ENCODE assay signal across 1 cellular context in the genomic region with DNA sequence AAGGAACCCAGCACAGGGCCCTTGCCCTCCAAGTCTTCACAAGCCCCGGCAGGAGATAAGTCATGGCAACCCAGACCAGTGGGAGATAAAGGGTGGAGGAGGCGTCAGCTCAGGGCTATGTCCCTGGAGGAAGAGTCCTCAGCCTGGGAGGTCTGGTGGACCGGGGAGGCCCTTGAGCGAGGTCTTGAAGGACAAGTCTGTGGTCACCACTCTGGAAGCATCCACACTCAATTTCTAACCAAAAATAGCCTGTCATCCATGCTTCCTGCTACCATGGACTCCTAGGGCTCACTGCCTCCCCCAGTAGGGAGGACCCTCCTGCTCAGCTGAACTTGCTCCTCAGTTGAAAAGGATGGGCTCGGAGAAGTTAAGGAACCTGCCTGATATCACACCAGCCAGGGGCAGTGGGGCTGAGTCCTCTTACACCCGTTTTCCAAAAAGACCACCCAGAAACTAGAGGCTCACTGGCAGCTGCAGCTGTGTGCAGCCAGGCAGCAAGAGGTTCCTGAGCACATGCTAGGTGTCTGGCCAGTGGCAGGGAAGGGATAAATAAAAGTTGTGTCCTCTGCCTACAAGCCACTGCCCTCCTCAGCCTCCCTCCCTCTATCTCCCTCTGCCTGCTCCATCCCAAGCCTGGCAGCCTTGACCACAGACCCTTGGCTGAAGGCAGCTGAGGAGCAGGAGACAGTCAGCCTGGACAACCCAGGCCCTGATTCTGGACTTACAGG.
TF ChIP-seq lines count a peak whose summit lies in the region.

No MANE protein-coding gene starts in this region.

TF ChIP-seq in H1, 55 proteins besides CTCF, POLR2A, EP300 and RAD21:
- no peak for TF ChIP-seq SIN3A (conservative IDR thresholded peaks at IDR 0.05 in 1 of 2, IDR thresholded peaks at IDR 0.05 in 1 of 2; ENCODE audit: low read depth in 1 of 2, low read length in 2 of 2)
- TF ChIP-seq NANOG (IDR thresholded peaks at IDR 0.05; ENCODE audit: insufficient read depth, low read depth, low read length, poor library complexity, severe bottlenecking): no peak
- TF ChIP-seq, protein P1, sequence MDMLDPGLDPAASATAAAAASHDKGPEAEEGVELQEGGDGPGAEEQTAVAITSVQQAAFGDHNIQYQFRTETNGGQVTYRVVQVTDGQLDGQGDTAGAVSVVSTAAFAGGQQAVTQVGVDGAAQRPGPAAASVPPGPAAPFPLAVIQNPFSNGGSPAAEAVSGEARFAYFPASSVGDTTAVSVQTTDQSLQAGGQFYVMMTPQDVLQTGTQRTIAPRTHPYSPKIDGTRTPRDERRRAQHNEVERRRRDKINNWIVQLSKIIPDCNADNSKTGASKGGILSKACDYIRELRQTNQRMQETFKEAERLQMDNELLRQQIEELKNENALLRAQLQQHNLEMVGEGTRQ (IDR thresholded peaks at IDR 0.05; ENCODE audit: low read length): no peak
- TF ChIP-seq SUZ12 (IDR thresholded peaks at IDR 0.05; ENCODE audit: low read length): no peak
- TF ChIP-seq KDM4A (IDR thresholded peaks at IDR 0.05; ENCODE audit: low read depth, low read length, severe bottlenecking): no peak
- no peak for TF ChIP-seq GABPA (IDR thresholded peaks at IDR 0.05; ENCODE audit: borderline replicate concordance, insufficient read depth, low read length)
- no peak for TF ChIP-seq CEBPB (IDR thresholded peaks at IDR 0.05; ENCODE audit: low read depth, low read length)
- no peak for TF ChIP-seq HDAC6 (IDR thresholded peaks at IDR 0.05; ENCODE audit: low read depth, low read length)
- no peak for TF ChIP-seq JUND (IDR thresholded peaks at IDR 0.05; ENCODE audit: low read length)
- no peak for TF ChIP-seq PHF8 (conservative IDR thresholded peaks at IDR 0.05; ENCODE audit: low read depth, low read length)
- TF ChIP-seq TCF12 (IDR thresholded peaks at IDR 0.05; ENCODE audit: low read depth, low read length): no peak
- no peak for TF ChIP-seq BACH1 (IDR thresholded peaks at IDR 0.05; ENCODE audit: low read length)
- TF ChIP-seq TAF1 (IDR thresholded peaks at IDR 0.05; ENCODE audit: low read depth, low read length): no peak
- TF ChIP-seq HDAC2 (IDR thresholded peaks at IDR 0.05; ENCODE audit: borderline replicate concordance in 1 of 2, low read depth in 2 of 2, low read length in 2 of 2): no peak
- TF ChIP-seq, protein P2, sequence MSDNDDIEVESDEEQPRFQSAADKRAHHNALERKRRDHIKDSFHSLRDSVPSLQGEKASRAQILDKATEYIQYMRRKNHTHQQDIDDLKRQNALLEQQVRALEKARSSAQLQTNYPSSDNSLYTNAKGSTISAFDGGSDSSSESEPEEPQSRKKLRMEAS (IDR thresholded peaks at IDR 0.05): no peak
- TF ChIP-seq CHD2 (IDR thresholded peaks at IDR 0.05; ENCODE audit: low read length): no peak
- no peak for TF ChIP-seq RXRA (IDR thresholded peaks at IDR 0.05; ENCODE audit: insufficient read depth, low read depth, low read length)
- TF ChIP-seq SP2 (IDR thresholded peaks at IDR 0.05; ENCODE audit: low read length): no peak
- TF ChIP-seq GTF2F1 (IDR thresholded peaks at IDR 0.05; ENCODE audit: borderline replicate concordance, low read depth, low read length): no peak
- TF ChIP-seq ASH2L (IDR thresholded peaks at IDR 0.05; ENCODE audit: low read length): no peak
